ENCODE assay signal across 15 cellular contexts in the genomic region with DNA sequence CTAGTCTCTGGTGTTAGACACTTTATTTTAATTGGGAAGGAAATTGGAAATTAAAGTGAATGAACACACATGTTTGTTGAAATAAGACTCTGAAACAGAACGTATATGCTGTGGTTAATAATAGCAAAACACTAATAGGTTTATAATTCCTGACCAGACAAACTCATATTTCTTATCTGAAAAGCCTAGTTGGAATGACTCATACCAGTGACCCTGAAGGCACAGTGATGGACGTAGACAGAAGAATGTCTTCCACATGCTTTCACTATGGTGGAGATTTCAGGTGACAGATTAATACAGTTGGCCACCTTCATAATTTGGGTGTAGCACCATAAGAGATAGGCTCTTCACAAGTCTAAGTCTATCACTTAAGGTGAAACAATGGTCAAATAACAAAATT.
DNase-seq lines count a peak whose midpoint lies in the region; TF ChIP-seq lines count a peak whose summit lies in the region.
"Had no signal": no experiment of that assay in that cellular context is flagged by ENCODE, and none has a peak within 500 bp of the region (broad histone marks: within the 10 kb centered on the region; RNA-seq: fewer than 3 reads in every experiment).

No MANE protein-coding gene starts in this region.

- H4K20me1 ChIP-seq in smooth muscle cell (ENCODE audit: low read depth) = no peaks in the 10 kb centered on the region

- WGBS in smooth muscle cell (ENCODE audit: low lambda C conversion rate) = 5% methylated on average over 2 of the region's 2 CpGs

- H2AFZ ChIP-seq in smooth muscle cell (ENCODE audit: low read depth) = no peak overlapping the region

- no peaks in the 10 kb centered on the region for H3F3A ChIP-seq in smooth muscle cell (ENCODE audit: low read depth)

- DNase-seq in ELR (ENCODE audit: low read depth) (peak; percentile 39), SK-N-MC (ENCODE audit: low read depth, low spot score) (no peak), fibroblast of villous mesenchyme (ENCODE audit: low read depth) (peak; percentile 26), smooth muscle cell (lab: John Stamatoyannopoulos, UW; ENCODE audit: unreplicated experiment) (no peak), hypothalamus (lab: John Stamatoyannopoulos, UW) (no peak), T-helper 1 cell (no peak)
- no peak for DNase-seq in activated effector memory CD4-positive, alpha-beta T cell treated with Interleukin-2 at 50 U/mL for 16 hours
- DNase-seq: CD8-positive, alpha-beta T cell; KBM-7; NCI-H1092 treated with DMSO at 0.1 percent for 48 hours; NCI-H187; NCI-H2171; NCI-H774; Peyer's patch; SHP77 treated with DMSO at 0.1 percent for 48 hours had no signal

- no peaks in the 10 kb centered on the region for H3K79me2 ChIP-seq in smooth muscle cell (ENCODE audit: low read depth)

- no peak overlapping the region for H3K4me3 ChIP-seq in SK-N-MC
- no peak overlapping the region for H3K4me3 ChIP-seq in fibroblast of villous mesenchyme (ENCODE audit: low read depth, low read length)
- no peak overlapping the region for H3K4me3 ChIP-seq in smooth muscle cell
- H3K4me3 ChIP-seq: Peyer's patch had no signal

- H3K4me2 ChIP-seq in smooth muscle cell = peak overlapping the region; percentile 42

- H3K27ac ChIP-seq in SK-N-MC (peak overlapping the region; percentile 52; the same call in 1 of the 2 replicates), smooth muscle cell (ENCODE audit: low read depth) (peak overlapping the region; percentile 76)
- H3K27ac ChIP-seq: Peyer's patch had no signal

- TF ChIP-seq CTCF in fibroblast of villous mesenchyme (IDR thresholded peaks at IDR 0.05; ENCODE audit: insufficient read depth, low read depth, low read length) (no peak), smooth muscle cell (IDR thresholded peaks at IDR 0.05; ENCODE audit: borderline replicate concordance, insufficient read depth, poor library complexity, severe bottlenecking) (no peak)

- H3K27me3 ChIP-seq in smooth muscle cell (ENCODE audit: low read depth) = no peaks in the 10 kb centered on the region
- H3K27me3 ChIP-seq: Peyer's patch had no signal

- H3K36me3 ChIP-seq in SK-N-MC (ENCODE audit: insufficient read depth, low read length) = peaks cover 3% of the 10 kb centered on the region; the same call in 1 of the 2 replicates
- H3K36me3 ChIP-seq in smooth muscle cell (ENCODE audit: low read depth) = no peaks in the 10 kb centered on the region
- H3K36me3 ChIP-seq: Peyer's patch had no signal

- H3K9me3 ChIP-seq in SK-N-MC (ENCODE audit: low read depth, low read length) (no peaks in the 10 kb centered on the region), smooth muscle cell (replicated peaks; ENCODE audit: low read depth) (no peaks in the 10 kb centered on the region)
- H3K9me3 ChIP-seq: Peyer's patch had no signal

- peaks cover 17% of the 10 kb centered on the region for H3K4me1 ChIP-seq in smooth muscle cell (ENCODE audit: low read depth)
- H3K4me1 ChIP-seq: Peyer's patch had no signal

- H3K9ac ChIP-seq in SK-N-MC (ENCODE audit: insufficient read length) (no peak overlapping the region), smooth muscle cell (ENCODE audit: low read depth) (peak overlapping the region; percentile 1)

Comparison
In these comparisons a context has a peak if more than half of its experiments do, and no peak if none do; other contexts are left out.
1. DNase-seq: peak in ELR (single experiment) and fibroblast of villous mesenchyme (single experiment); none in SK-N-MC (single experiment), smooth muscle cell (single experiment), activated effector memory CD4-positive, alpha-beta T cell treated with Interleukin-2 at 50 U/mL for 16 hours (single experiment), hypothalamus (0 of 51) and T-helper 1 cell (0 of 5).